ENCODE assay signal across 25 cellular contexts in genomic region chr2:3814846-3815245, GRCh38.
"Had no signal": no experiment of that assay in that cellular context is flagged by ENCODE, and none has a peak within 500 bp of the region (broad histone marks: within the 10 kb centered on the region; RNA-seq: fewer than 3 reads in every experiment).

No MANE protein-coding gene starts in this region.

- H3K27ac Mint-ChIP-seq: dendritic cell treated with granulocyte-macrophage colony-stimulating factor and Interleukin-4, amounts not matched to agents 40 ng/mL and 50 ng/mL, for 4 days; memory B cell; naive thymus-derived CD4-positive, alpha-beta T cell; nephron; stimulated activated naive B cell treated with anti-CD40 and anti-IgM and Interleukin-4, amounts not matched to agents 10 μg/mL and 1 μg/mL and 100 μg/mL, for 72 hours; stimulated activated naive CD8-positive, alpha-beta T cell treated with anti-CD3 and anti-CD28 coated beads, Interleukin-15, amount 100 ng/mL, for 72 hours had no signal

- H3K27me3 ChIP-seq: colonic mucosa, gastrocnemius medialis, pancreas, right lobe of liver, suprapubic skin, transverse colon, upper lobe of right lung, uterus had no signal

- H3K36me3 Mint-ChIP-seq: stimulated activated naive B cell treated with anti-CD40 and anti-IgM and Interleukin-4, amounts not matched to agents 10 μg/mL and 1 μg/mL and 100 μg/mL, for 72 hours had no signal

- H3K4me1 ChIP-seq: colonic mucosa, gastrocnemius medialis, pancreas, right lobe of liver, suprapubic skin, transverse colon, upper lobe of right lung, uterus had no signal

- H3K4me3 ChIP-seq: colonic mucosa, gastrocnemius medialis, lung, pancreas, right lobe of liver, suprapubic skin, transverse colon, upper lobe of right lung, uterus had no signal

- H3K27ac ChIP-seq: colonic mucosa, epithelial cell of prostate, gastrocnemius medialis, pancreas, right lobe of liver, suprapubic skin, transverse colon, upper lobe of right lung, uterus had no signal

- H3K27me3 Mint-ChIP-seq: dendritic cell treated with granulocyte-macrophage colony-stimulating factor and Interleukin-4, amounts not matched to agents 40 ng/mL and 50 ng/mL, for 4 days; stimulated activated naive CD8-positive, alpha-beta T cell treated with anti-CD3 and anti-CD28 coated beads, Interleukin-15, amount 100 ng/mL, for 72 hours had no signal

- H3K4me3 Mint-ChIP-seq: dendritic cell treated with granulocyte-macrophage colony-stimulating factor and Interleukin-4, amounts not matched to agents 40 ng/mL and 50 ng/mL, for 4 days; endodermal cell; memory B cell; naive thymus-derived CD4-positive, alpha-beta T cell; nephron; stimulated activated naive B cell treated with anti-CD40 and anti-IgM and Interleukin-4, amounts not matched to agents 10 μg/mL and 1 μg/mL and 100 μg/mL, for 72 hours; stimulated activated naive CD8-positive, alpha-beta T cell treated with anti-CD3 and anti-CD28 coated beads, Interleukin-15, amount 100 ng/mL, for 72 hours had no signal

- H3K4me1 Mint-ChIP-seq: memory B cell; naive thymus-derived CD4-positive, alpha-beta T cell; nephron; stimulated activated naive B cell treated with anti-CD40 and anti-IgM and Interleukin-4, amounts not matched to agents 10 μg/mL and 1 μg/mL and 100 μg/mL, for 72 hours; stimulated activated naive CD8-positive, alpha-beta T cell treated with anti-CD3 and anti-CD28 coated beads, Interleukin-15, amount 100 ng/mL, for 72 hours had no signal

- H3K36me3 ChIP-seq: colonic mucosa, gastrocnemius medialis, pancreas, right lobe of liver, suprapubic skin, transverse colon, upper lobe of right lung, uterus had no signal

- ATAC-seq: esophagus mucosa; gastrocnemius medialis; naive thymus-derived CD4-positive, alpha-beta T cell; pancreas; right lobe of liver; stimulated activated naive B cell treated with anti-CD40 and anti-IgM and Interleukin-4, amounts not matched to agents 10 μg/mL and 1 μg/mL and 100 μg/mL, for 72 hours; stimulated activated naive CD8-positive, alpha-beta T cell treated with anti-CD3 and anti-CD28 coated beads, Interleukin-15, amount 100 ng/mL, for 72 hours; upper lobe of right lung had no signal

- H3K9me3 ChIP-seq: colonic mucosa, gastrocnemius medialis, pancreas, right lobe of liver, transverse colon, uterus had no signal

- DNase-seq: colonic mucosa; effector CD8-positive, alpha-beta T cell; foreskin fibroblast; gastrocnemius medialis; head of caudate nucleus; midbrain; naive thymus-derived CD4-positive, alpha-beta T cell; pancreas; right lobe of liver; small intestine; stimulated activated CD4-positive, alpha-beta T cell treated with anti-CD3 and anti-CD28 coated beads, Interleukin-15, amount 100 ng/mL, for 24 hours; stimulated activated CD4-positive, alpha-beta T cell treated with anti-CD3 and anti-CD28 coated beads, Interleukin-2, amount 100 ng/mL, for 48 hours; stimulated activated naive B cell treated with anti-CD40 and anti-IgM and Interleukin-4, amounts not matched to agents 10 μg/mL and 1 μg/mL and 100 μg/mL, for 72 hours; stimulated activated naive CD8-positive, alpha-beta T cell treated with anti-CD3 and anti-CD28 coated beads, Interleukin-15, amount 100 ng/mL, for 72 hours; transverse colon; upper lobe of right lung; uterus had no signal
